ENCODE assay signal across 31 cellular contexts in genomic region chr17:55482591-55483389, GRCh38. TPM values are rescaled to one million over a fixed set of nuclear protein-coding genes. Genes with fewer than 3 reads are reported as not detected.
"Had no signal": no experiment of that assay in that cellular context is flagged by ENCODE, and none has a peak within 500 bp of the region (broad histone marks: within the 10 kb centered on the region; RNA-seq: fewer than 3 reads in every experiment).

No MANE protein-coding gene starts in this region.

- FAIRE-seq: HTR-8/SVneo had no signal

- ATAC-seq: K562, Panc1, PC-3, T-cell had no signal

- H3K4me3 ChIP-seq: K562 had no signal

- H3K9me3 ChIP-seq: SK-N-SH had no signal

- H3K27ac ChIP-seq: HL-60, KMS-11, RWPE1 had no signal

- DNase-seq: MV-4-11, NCI-H1048, NCI-H1105, NCI-H1417, NCI-H1436 treated with DMSO at 0.1 percent for 48 hours, NCI-H1694, NCI-H187 treated with DMSO at 0.1 percent for 48 hours, NCI-H2029 treated with DMSO at 0.1 percent for 48 hours, NCI-H2171 treated with DMSO at 0.1 percent for 48 hours, NCI-H226, NCI-H446, NCI-H510A, NCI-H524 treated with DMSO at 0.1 percent for 48 hours, NCI-H69, NCI-H774, PC-3, SHP77, SK-N-SH, SW 1271, T-cell had no signal

- H3K9ac ChIP-seq: KMS-11, SK-N-SH had no signal

RNA-seq across cellular contexts. Expression of gene SMIM36, which starts 28.5 kb away (rescaled TPM):
- total RNA-seq: K562, LHCN-M2, MCF 10A, OCI-LY7, PC-3, SK-MEL-5, T-cell had no signal
- polyA plus RNA-seq: IgD-negative memory B cell, K562, SK-N-SH had no signal
